8 cellular contexts compared by ENCODE assay signal in the genomic region with DNA sequence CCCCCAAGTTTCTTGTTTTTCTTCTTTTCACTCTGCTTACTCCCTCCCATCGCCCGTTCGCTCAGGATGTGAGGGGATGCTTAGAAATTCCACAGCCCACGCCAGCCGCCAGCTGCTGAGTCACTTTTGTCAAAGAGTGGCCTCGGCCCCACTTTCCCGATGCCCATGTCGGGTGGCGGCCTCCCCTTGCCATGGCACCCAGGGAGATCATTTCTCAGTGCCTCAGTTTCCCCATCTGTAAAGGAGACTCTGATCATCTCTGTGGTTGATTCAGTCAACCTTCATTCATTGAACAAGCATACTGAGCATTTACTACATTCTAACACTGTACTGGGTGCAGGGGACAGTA. TPM values are rescaled to one million over a fixed set of nuclear protein-coding genes. Genes with fewer than 3 reads are reported as not detected.
DNase-seq lines count a peak whose midpoint lies in the region; ATAC-seq and TF ChIP-seq lines count a peak whose summit lies in the region.

No MANE protein-coding gene starts in this region.

- H3K9me3 ChIP-seq in left lung (no peaks in the 10 kb centered on the region), thoracic aorta (no peaks in the 10 kb centered on the region)

- DNase-seq in T-helper 2 cell treated with Interferon-gamma antibody and Interleukin-4, amounts not matched to agents 5 μg/mL and 100 μg/mL, for 36 hours (ENCODE audit: low spot score) = no peak
- no peak for DNase-seq in T-helper 2 cell
- no peak for DNase-seq in activated naive CD4-positive, alpha-beta T cell treated with anti-CD3 and anti-CD28 coated beads, Interleukin-2, amount 50 U/mL, for 72 hours (ENCODE audit: low spot score in 2 of 2)
- DNase-seq in left lung = no peak
- DNase-seq in thoracic aorta (ENCODE audit: low spot score) = no peak
- no peak for DNase-seq in foreskin keratinocyte
- DNase-seq in KBM-7 = no peak

- H3K27me3 Mint-ChIP-seq in T-helper 2 cell treated with Interferon-gamma antibody and Interleukin-4, amounts not matched to agents 5 μg/mL and 100 μg/mL, for 36 hours (ENCODE audit: low read depth) = peaks cover 34% of the 10 kb centered on the region

- in situ Hi-C loops in KBM-7 (cut with MboI; ENCODE audit: low pct_unique_long_range_greater_than_20kb, low sequenced_read_pairs) = no loop called here

- H3K4me1 Mint-ChIP-seq in T-helper 2 cell treated with Interferon-gamma antibody and Interleukin-4, amounts not matched to agents 5 μg/mL and 100 μg/mL, for 36 hours (ENCODE audit: low read depth) = peaks cover 8% of the 10 kb centered on the region

- H3K36me3 ChIP-seq in left lung (no peaks in the 10 kb centered on the region), thoracic aorta (peaks cover 5% of the 10 kb centered on the region)

- H3K27me3 ChIP-seq in left lung (peaks cover 0 to 30% of the 10 kb centered on the region in 2 donors), thoracic aorta (replicated peaks; ENCODE audit: insufficient read depth) (no peaks in the 10 kb centered on the region), foreskin keratinocyte (peaks cover 45% of the 10 kb centered on the region)

- H3K9me3 Mint-ChIP-seq in T-helper 2 cell treated with Interferon-gamma antibody and Interleukin-4, amounts not matched to agents 5 μg/mL and 100 μg/mL, for 36 hours = no peaks in the 10 kb centered on the region
- no peaks in the 10 kb centered on the region for H3K9me3 Mint-ChIP-seq in activated naive CD4-positive, alpha-beta T cell treated with anti-CD3 and anti-CD28 coated beads, Interleukin-2, amount 50 U/mL, for 72 hours

- H3K27ac ChIP-seq in left lung (peak overlapping the region; percentile 26 to 91), thoracic aorta (peak overlapping the region; percentile 88 to 94), foreskin keratinocyte (no peak overlapping the region)

- no peak for ATAC-seq in activated naive CD4-positive, alpha-beta T cell treated with anti-CD3 and anti-CD28 coated beads, Interleukin-2, amount 50 U/mL, for 72 hours
- ATAC-seq in left lung (no peak), thoracic aorta (ENCODE audit: insufficient number of reproducible peaks, low FRiP score, low read depth) (no peak), foreskin keratinocyte (no peak), HG02759 (IDR thresholded peaks at IDR 0.05; ENCODE audit: unreplicated experiment) (no peak)

- no peaks in the 10 kb centered on the region for H3K36me3 Mint-ChIP-seq in T-helper 2 cell treated with Interferon-gamma antibody and Interleukin-4, amounts not matched to agents 5 μg/mL and 100 μg/mL, for 36 hours (ENCODE audit: low read depth)
- H3K36me3 Mint-ChIP-seq in activated naive CD4-positive, alpha-beta T cell treated with anti-CD3 and anti-CD28 coated beads, Interleukin-2, amount 50 U/mL, for 72 hours = no peaks in the 10 kb centered on the region

- peak overlapping the region; percentile 80 for H3K4me3 Mint-ChIP-seq in T-helper 2 cell treated with Interferon-gamma antibody and Interleukin-4, amounts not matched to agents 5 μg/mL and 100 μg/mL, for 36 hours

- peaks cover 2 to 10% of the 10 kb centered on the region in 2 donors for H3K4me1 ChIP-seq in left lung
- peaks cover 35 to 74% of the 10 kb centered on the region in 2 donors for H3K4me1 ChIP-seq in thoracic aorta (ENCODE audit: control insufficient read depth in 1 of 2, low read depth in 2 of 2)
- H3K4me1 ChIP-seq in foreskin keratinocyte = no peaks in the 10 kb centered on the region

- intact Hi-C loops in left lung (cut with DNase I) = no loop called here

- no peak overlapping the region for H3K27ac Mint-ChIP-seq in T-helper 2 cell treated with Interferon-gamma antibody and Interleukin-4, amounts not matched to agents 5 μg/mL and 100 μg/mL, for 36 hours
- peak overlapping the region; percentile 58 to 91 for H3K27ac Mint-ChIP-seq in activated naive CD4-positive, alpha-beta T cell treated with anti-CD3 and anti-CD28 coated beads, Interleukin-2, amount 50 U/mL, for 72 hours

- peak overlapping the region; percentile 30 to 31 for H3K4me3 ChIP-seq in left lung
- H3K4me3 ChIP-seq in thoracic aorta = peak overlapping the region; percentile 79

- no peak for TF ChIP-seq CTCF in left lung (IDR thresholded peaks at IDR 0.05)
- TF ChIP-seq CTCF in thoracic aorta (IDR thresholded peaks at IDR 0.05) = no peak
- TF ChIP-seq CTCF in foreskin keratinocyte (conservative IDR thresholded peaks at IDR 0.05) = no peak

RNA-seq across cellular contexts. Expression of gene PDGFRB, which starts 0.4 kb away (rescaled TPM):
- under 1 TPM; 0.64 to 0.89 TPM for total RNA-seq in activated naive CD4-positive, alpha-beta T cell treated with anti-CD3 and anti-CD28 coated beads, Interleukin-2, amount 50 U/mL, for 72 hours
- total RNA-seq in left lung = 100 to 1,000 TPM; 129 TPM
- total RNA-seq in thoracic aorta = 100 to 1,000 TPM; 362 to 421 TPM
- total RNA-seq in foreskin keratinocyte = not detected in 2 replicates
- polyA plus RNA-seq in foreskin keratinocyte = not detected in 2 replicates

RNA-seq across cellular contexts. Expression of gene CDX1, which starts 10.6 kb away (rescaled TPM):
- not detected for total RNA-seq in activated naive CD4-positive, alpha-beta T cell treated with anti-CD3 and anti-CD28 coated beads, Interleukin-2, amount 50 U/mL, for 72 hours
- under 1 TPM in 1 of 2 donors, not detected in 1; 0.52 TPM for total RNA-seq in left lung
- total RNA-seq in thoracic aorta = not detected
- total RNA-seq in foreskin keratinocyte = not detected in 2 replicates
- not detected in 2 replicates for polyA plus RNA-seq in foreskin keratinocyte

RNA-seq across cellular contexts. Expression of gene SLC6A7, which starts 33.9 kb away (rescaled TPM):
- not detected for total RNA-seq in activated naive CD4-positive, alpha-beta T cell treated with anti-CD3 and anti-CD28 coated beads, Interleukin-2, amount 50 U/mL, for 72 hours
- total RNA-seq in left lung = not detected
- not detected for total RNA-seq in thoracic aorta
- not detected in 2 replicates for total RNA-seq in foreskin keratinocyte
- not detected in 2 replicates for polyA plus RNA-seq in foreskin keratinocyte

Comparison
In these comparisons a context has a peak if more than half of its experiments do, and no peak if none do; other contexts are left out.
1. RNA of gene PDGFRB, which starts 0.4 kb away (total RNA-seq): 362 to 421 TPM in thoracic aorta and 129 TPM in left lung; 0.64 to 0.89 TPM in activated naive CD4-positive, alpha-beta T cell treated with anti-CD3 and anti-CD28 coated beads, Interleukin-2, amount 50 U/mL, for 72 hours and not detected in foreskin keratinocyte; every median in the first group is over 10 times any median in the second.